In genomic region chr13:77518266-77518665, GRCh38 we compare ENCODE assay signal across 31 cellular contexts. TPM values are rescaled to one million over a fixed set of nuclear protein-coding genes. Genes with fewer than 3 reads are reported as not detected.
DNase-seq lines count a peak whose midpoint lies in the region; ATAC-seq, FAIRE-seq and TF ChIP-seq lines count a peak whose summit lies in the region.
"Had no signal": no experiment of that assay in that cellular context is flagged by ENCODE, and none has a peak within 500 bp of the region (broad histone marks: within the 10 kb centered on the region; RNA-seq: fewer than 3 reads in every experiment).

No MANE protein-coding gene starts in this region.

- no peaks in the 10 kb centered on the region for H3K36me3 ChIP-seq in astrocyte (ENCODE audit: insufficient read depth, low read length)
- H3K36me3 ChIP-seq in keratinocyte (ENCODE audit: control insufficient read depth in 2 of 2, extremely low read depth in 1 of 2, insufficient read depth in 2 of 2, low read length in 2 of 2): no peaks in the 10 kb centered on the region
- H3K36me3 ChIP-seq: BE2C, BLaER1 had no signal

- H3K9ac ChIP-seq in astrocyte (ENCODE audit: low read length): no peak overlapping the region
- H3K9ac ChIP-seq in keratinocyte (ENCODE audit: control insufficient read depth, extremely low read depth, insufficient read depth, low read length): no peak overlapping the region
- H3K9ac ChIP-seq: BLaER1 had no signal

- H3K9me3 Mint-ChIP-seq in astrocyte (ENCODE audit: unreplicated experiment): no peaks in the 10 kb centered on the region
- H3K9me3 Mint-ChIP-seq in WTC11: peaks cover 4% of the 10 kb centered on the region
- H3K9me3 Mint-ChIP-seq: CD4-positive, alpha-beta memory T cell; CD8-positive, alpha-beta memory T cell had no signal

- H3K4me3 Mint-ChIP-seq in astrocyte (ENCODE audit: unreplicated experiment) (no peak overlapping the region), T-helper 17 cell (no peak overlapping the region), WTC11 (no peak overlapping the region)
- H3K4me3 Mint-ChIP-seq: CD14-positive monocyte; CD4-positive, alpha-beta memory T cell; CD4-positive, CD25-positive, alpha-beta regulatory T cell; CD8-positive, alpha-beta memory T cell had no signal

- dilution Hi-C loops in keratinocyte (cut with MboI; ENCODE audit: extremely low pct_ligation_motif_present, low sequenced_read_pairs): no loop called here

- H3K9me3 ChIP-seq in astrocyte (ENCODE audit: insufficient read depth, low read depth, low read length) (no peaks in the 10 kb centered on the region), keratinocyte (ENCODE audit: control insufficient read depth, low read depth, low read length) (no peaks in the 10 kb centered on the region), T-helper 17 cell (ENCODE audit: control insufficient read depth, low read length, poor library complexity, severe bottlenecking) (no peaks in the 10 kb centered on the region)
- H3K9me3 ChIP-seq: A549, BE2C, BLaER1 had no signal

- no peak overlapping the region for H2AFZ ChIP-seq in astrocyte (ENCODE audit: low read depth, low read length)
- peak overlapping the region; percentile 53 for H2AFZ ChIP-seq in keratinocyte (ENCODE audit: control insufficient read depth, low read length)

- H3K4me1 ChIP-seq in astrocyte (ENCODE audit: insufficient read depth, low read length): peaks cover 24% of the 10 kb centered on the region
- peaks cover 59% of the 10 kb centered on the region for H3K4me1 ChIP-seq in keratinocyte (ENCODE audit: control insufficient read depth, extremely low read depth, insufficient read depth, low read length)

- no peak overlapping the region for H3K27ac Mint-ChIP-seq in astrocyte (ENCODE audit: unreplicated experiment)
- no peak overlapping the region for H3K27ac Mint-ChIP-seq in T-helper 17 cell
- H3K27ac Mint-ChIP-seq in WTC11: no peak overlapping the region
- H3K27ac Mint-ChIP-seq: CD14-positive monocyte; CD4-positive, alpha-beta memory T cell; CD8-positive, alpha-beta memory T cell had no signal

- no peak overlapping the region for H3K27ac ChIP-seq in astrocyte (ENCODE audit: low read depth, low read length)
- H3K27ac ChIP-seq in keratinocyte (ENCODE audit: control insufficient read depth, insufficient read depth, low read length): no peak overlapping the region
- H3K27ac ChIP-seq: 22Rv1, A549, BLaER1 had no signal

- H3K36me3 Mint-ChIP-seq in astrocyte (ENCODE audit: low read depth, unreplicated experiment): no peaks in the 10 kb centered on the region
- peaks cover 2% of the 10 kb centered on the region for H3K36me3 Mint-ChIP-seq in T-helper 17 cell (ENCODE audit: low read depth)
- H3K36me3 Mint-ChIP-seq in WTC11: no peaks in the 10 kb centered on the region
- H3K36me3 Mint-ChIP-seq: CD14-positive monocyte; CD4-positive, alpha-beta memory T cell; CD4-positive, CD25-positive, alpha-beta regulatory T cell; CD8-positive, alpha-beta memory T cell had no signal

- TF ChIP-seq CTCF in astrocyte (IDR thresholded peaks at IDR 0.05; ENCODE audit: insufficient read depth, low read depth, low read length): no peak
- no peak for TF ChIP-seq CTCF in keratinocyte (optimal IDR thresholded peaks at IDR 0.05 in 1 of 3, IDR thresholded peaks at IDR 0.05 in 1 of 3, conservative IDR thresholded peaks at IDR 0.05 in 1 of 3; ENCODE audit: extremely low read depth in 1 of 3, insufficient read depth in 2 of 3, low read length in 3 of 3)
- TF ChIP-seq CTCF in WTC11 (IDR thresholded peaks at IDR 0.05): no peak

- H3K79me2 ChIP-seq in astrocyte (ENCODE audit: insufficient read depth, low read length) (no peaks in the 10 kb centered on the region), keratinocyte (ENCODE audit: control insufficient read depth, insufficient read depth, low read length) (no peaks in the 10 kb centered on the region)

- H4K20me1 ChIP-seq in astrocyte (ENCODE audit: insufficient read depth, low read length) (no peaks in the 10 kb centered on the region), keratinocyte (ENCODE audit: control insufficient read depth, extremely low read depth, insufficient read depth, low read length) (no peaks in the 10 kb centered on the region)
- H4K20me1 ChIP-seq: BLaER1 had no signal

- no peaks in the 10 kb centered on the region for H3K27me3 Mint-ChIP-seq in astrocyte (ENCODE audit: low read depth, unreplicated experiment)
- H3K27me3 Mint-ChIP-seq in T-helper 17 cell: peaks cover 17% of the 10 kb centered on the region
- H3K27me3 Mint-ChIP-seq in WTC11 (ENCODE audit: low read depth): no peaks in the 10 kb centered on the region

- H3K4me1 Mint-ChIP-seq in astrocyte (ENCODE audit: low read depth, unreplicated experiment) (peaks cover 14% of the 10 kb centered on the region), T-helper 17 cell (no peaks in the 10 kb centered on the region), WTC11 (peaks cover 19% of the 10 kb centered on the region)

- no peak for FAIRE-seq in astrocyte (lab: Jason Lieb, UNC)
- FAIRE-seq in keratinocyte (lab: Jason Lieb, UNC): no peak
- FAIRE-seq: A549, GM12878, GM12892, GM18507 had no signal

- peak; percentile 33 for DNase-seq in NCI-H82 (lab: John Stamatoyannopoulos, UW)
- no peak for DNase-seq in NCI-H82 treated with DMSO at 0.1 percent for 48 hours (lab: John Stamatoyannopoulos, UW; ENCODE audit: unreplicated experiment)
- DNase-seq in astrocyte (ENCODE audit: low read depth): peak; percentile 54
- no peak for DNase-seq in keratinocyte (ENCODE audit: low read depth, low spot score)
- no peak for DNase-seq in T-helper 17 cell
- no peak for DNase-seq in WTC11 (ENCODE audit: low spot score)
- no peak for DNase-seq in islet precursor cell
- DNase-seq: ACHN; BE2C; C1 segment of cervical spinal cord; CD4-positive, alpha-beta memory T cell; CD4-positive, CD25-positive, alpha-beta regulatory T cell; CD8-positive, alpha-beta memory T cell; COR-L47; DMS 273 treated with DMSO at 0.1 percent for 48 hours; DMS153; DMS53; DMS79; DND-41; EL; GDM1 had no signal

- no peaks in the 10 kb centered on the region for H3K9me1 ChIP-seq in keratinocyte (ENCODE audit: control insufficient read depth, extremely low read depth, insufficient read depth, low read length)

- H3K27me3 ChIP-seq in astrocyte (ENCODE audit: insufficient read depth, low read length): no peaks in the 10 kb centered on the region
- no peaks in the 10 kb centered on the region for H3K27me3 ChIP-seq in keratinocyte (ENCODE audit: control insufficient read depth, extremely low read depth, insufficient read depth, low read length)
- H3K27me3 ChIP-seq: BE2C, BLaER1 had no signal

- H3K4me2 ChIP-seq in astrocyte (ENCODE audit: low read length) (no peak overlapping the region), keratinocyte (ENCODE audit: control insufficient read depth, extremely low read depth, insufficient read depth, low read depth, low read length) (no peak overlapping the region)
- H3K4me2 ChIP-seq: A549, BLaER1 had no signal

- CTCF ChIA-PET in WTC11 (lab: Charles Lee): no interaction called here

- ATAC-seq in T-helper 17 cell (no peak), WTC11 (no peak)
- ATAC-seq: A549, GM12878 had no signal

- POLR2A ChIA-PET in WTC11 (lab: Charles Lee): no interaction called here

- H3K4me3 ChIP-seq in astrocyte (ENCODE audit: insufficient read depth, low read depth, low read length) (no peak overlapping the region), keratinocyte (ENCODE audit: control insufficient read depth in 2 of 3, extremely low read depth in 1 of 3, insufficient read depth in 2 of 3, low read depth in 1 of 3, low read length in 3 of 3) (no peak overlapping the region)
- H3K4me3 ChIP-seq: A549, BLaER1, GM12878 had no signal

TF ChIP-seq in WTC11, 78 proteins besides CTCF, POLR2A, EP300 and RAD21 (continues in another document):
- TF ChIP-seq TEAD4 (CRISPR knock-in tag; IDR thresholded peaks at IDR 0.05) (no peak), OVOL2 (CRISPR knock-in tag; IDR thresholded peaks at IDR 0.05; ENCODE audit: borderline replicate concordance) (no peak), ESRRA (CRISPR knock-in tag; IDR thresholded peaks at IDR 0.05; ENCODE audit: borderline replicate concordance) (no peak), MAX (CRISPR knock-in tag; IDR thresholded peaks at IDR 0.05) (no peak), GRHL2 (CRISPR knock-in tag; IDR thresholded peaks at IDR 0.05; ENCODE audit: insufficient replicate concordance, severe bottlenecking) (no peak), ATF3 (CRISPR knock-in tag; conservative IDR thresholded peaks at IDR 0.05) (no peak), ERG (CRISPR knock-in tag; IDR thresholded peaks at IDR 0.05) (no peak), JUN (CRISPR knock-in tag; IDR thresholded peaks at IDR 0.05) (no peak)

RNA-seq across cellular contexts. Expression of gene SCEL, which starts 17.2 kb away (rescaled TPM):
- total RNA-seq in astrocyte (0.27 TPM in 1 of 2 replicates, not detected in the other), T-helper 17 cell (not detected), WTC11 (2021) (0.11 TPM in 1 of 3 replicates, not detected in the others)
- 23.7 to 32.7 TPM (median 30.5 TPM) in 3 replicates for polyA plus RNA-seq in keratinocyte
- 174 TPM for polyA plus RNA-seq in keratinocyte (2011; ENCODE audit: low read depth)
- 18.4 and 45.7 TPM in 2 replicates for polyA plus RNA-seq in keratinocyte (2011; cell fraction: cytosol; rRNA removed)
- 37.0 and 60.9 TPM in 2 replicates for polyA plus RNA-seq in keratinocyte (2011; cell fraction: nucleus; rRNA removed)
- polyA plus RNA-seq in keratinocyte (2012; ENCODE audit: low replicate concordance): 21.5 and 65.8 TPM in 2 replicates
- 5.8 to 20.8 TPM (median 15.9 TPM) in 3 replicates for polyA minus RNA-seq in keratinocyte
- 15.5 TPM for polyA minus RNA-seq in keratinocyte (2011; cell fraction: cytosol; rRNA and poly(A)+ RNA removed)
- 21.0 and 30.9 TPM in 2 replicates for polyA minus RNA-seq in keratinocyte (2011; cell fraction: nucleus; rRNA and poly(A)+ RNA removed)
- total RNA-seq: A172; CD4-positive, alpha-beta memory T cell; CD4-positive, CD25-positive, alpha-beta regulatory T cell; CD8-positive, alpha-beta memory T cell; G401 had no signal
- polyA plus RNA-seq: AG04450; CD14-positive monocyte; CD4-positive, alpha-beta memory T cell; CD4-positive, CD25-positive, alpha-beta regulatory T cell; CD8-positive, alpha-beta memory T cell had no signal

Comparison
In these comparisons a context has a peak if more than half of its experiments do, and no peak if none do; other contexts are left out.
1. DNase-seq: peak in NCI-H82 (single experiment) and astrocyte (single experiment); none in NCI-H82 treated with DMSO at 0.1 percent for 48 hours (single experiment), keratinocyte (single experiment), T-helper 17 cell (0 of 3), WTC11 (single experiment) and islet precursor cell (single experiment).